1 cellular context compared by ENCODE assay signal in the genomic region with DNA sequence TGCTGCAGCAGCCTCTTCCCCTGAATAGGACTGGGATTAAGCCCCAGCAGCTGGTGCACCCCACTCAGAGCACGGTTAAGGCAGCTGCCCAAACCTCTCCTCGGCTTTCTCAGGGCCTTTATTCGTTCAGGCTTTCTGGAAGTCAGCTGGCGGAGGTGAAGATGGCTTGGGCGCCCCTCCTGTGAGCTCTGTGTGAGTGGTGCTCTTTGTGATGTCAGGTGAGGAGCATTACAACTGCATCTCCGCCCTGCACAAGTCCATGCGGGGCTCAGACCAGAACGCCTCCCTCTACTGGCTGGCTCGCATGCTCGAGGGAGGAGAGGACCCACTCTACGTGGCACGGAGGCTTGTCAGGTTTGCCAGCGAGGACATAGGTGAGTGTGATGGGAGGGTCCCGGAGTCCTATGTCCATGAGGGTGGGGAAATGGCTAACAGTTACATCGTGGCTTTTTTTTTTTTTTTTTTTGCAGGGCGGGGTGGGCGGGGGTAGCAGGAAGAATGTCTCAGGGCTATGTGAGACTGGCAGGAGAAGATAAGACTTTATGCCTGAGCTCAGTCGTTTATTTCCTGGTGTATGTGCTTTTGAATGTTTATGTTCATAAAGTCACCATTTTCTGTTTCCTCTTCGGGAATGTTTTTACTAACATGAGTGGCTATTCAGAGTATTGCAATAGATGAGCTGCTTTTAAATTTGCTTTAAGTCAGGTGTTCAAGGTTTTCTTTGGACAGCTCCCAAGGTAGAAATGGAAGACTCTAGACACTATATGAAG.
TF ChIP-seq lines count a peak whose summit lies in the region.

No MANE protein-coding gene starts in this region.

TF ChIP-seq in K562, 482 proteins besides CTCF, POLR2A, EP300 and RAD21 (continued from another document):
- TF ChIP-seq, protein P1, sequence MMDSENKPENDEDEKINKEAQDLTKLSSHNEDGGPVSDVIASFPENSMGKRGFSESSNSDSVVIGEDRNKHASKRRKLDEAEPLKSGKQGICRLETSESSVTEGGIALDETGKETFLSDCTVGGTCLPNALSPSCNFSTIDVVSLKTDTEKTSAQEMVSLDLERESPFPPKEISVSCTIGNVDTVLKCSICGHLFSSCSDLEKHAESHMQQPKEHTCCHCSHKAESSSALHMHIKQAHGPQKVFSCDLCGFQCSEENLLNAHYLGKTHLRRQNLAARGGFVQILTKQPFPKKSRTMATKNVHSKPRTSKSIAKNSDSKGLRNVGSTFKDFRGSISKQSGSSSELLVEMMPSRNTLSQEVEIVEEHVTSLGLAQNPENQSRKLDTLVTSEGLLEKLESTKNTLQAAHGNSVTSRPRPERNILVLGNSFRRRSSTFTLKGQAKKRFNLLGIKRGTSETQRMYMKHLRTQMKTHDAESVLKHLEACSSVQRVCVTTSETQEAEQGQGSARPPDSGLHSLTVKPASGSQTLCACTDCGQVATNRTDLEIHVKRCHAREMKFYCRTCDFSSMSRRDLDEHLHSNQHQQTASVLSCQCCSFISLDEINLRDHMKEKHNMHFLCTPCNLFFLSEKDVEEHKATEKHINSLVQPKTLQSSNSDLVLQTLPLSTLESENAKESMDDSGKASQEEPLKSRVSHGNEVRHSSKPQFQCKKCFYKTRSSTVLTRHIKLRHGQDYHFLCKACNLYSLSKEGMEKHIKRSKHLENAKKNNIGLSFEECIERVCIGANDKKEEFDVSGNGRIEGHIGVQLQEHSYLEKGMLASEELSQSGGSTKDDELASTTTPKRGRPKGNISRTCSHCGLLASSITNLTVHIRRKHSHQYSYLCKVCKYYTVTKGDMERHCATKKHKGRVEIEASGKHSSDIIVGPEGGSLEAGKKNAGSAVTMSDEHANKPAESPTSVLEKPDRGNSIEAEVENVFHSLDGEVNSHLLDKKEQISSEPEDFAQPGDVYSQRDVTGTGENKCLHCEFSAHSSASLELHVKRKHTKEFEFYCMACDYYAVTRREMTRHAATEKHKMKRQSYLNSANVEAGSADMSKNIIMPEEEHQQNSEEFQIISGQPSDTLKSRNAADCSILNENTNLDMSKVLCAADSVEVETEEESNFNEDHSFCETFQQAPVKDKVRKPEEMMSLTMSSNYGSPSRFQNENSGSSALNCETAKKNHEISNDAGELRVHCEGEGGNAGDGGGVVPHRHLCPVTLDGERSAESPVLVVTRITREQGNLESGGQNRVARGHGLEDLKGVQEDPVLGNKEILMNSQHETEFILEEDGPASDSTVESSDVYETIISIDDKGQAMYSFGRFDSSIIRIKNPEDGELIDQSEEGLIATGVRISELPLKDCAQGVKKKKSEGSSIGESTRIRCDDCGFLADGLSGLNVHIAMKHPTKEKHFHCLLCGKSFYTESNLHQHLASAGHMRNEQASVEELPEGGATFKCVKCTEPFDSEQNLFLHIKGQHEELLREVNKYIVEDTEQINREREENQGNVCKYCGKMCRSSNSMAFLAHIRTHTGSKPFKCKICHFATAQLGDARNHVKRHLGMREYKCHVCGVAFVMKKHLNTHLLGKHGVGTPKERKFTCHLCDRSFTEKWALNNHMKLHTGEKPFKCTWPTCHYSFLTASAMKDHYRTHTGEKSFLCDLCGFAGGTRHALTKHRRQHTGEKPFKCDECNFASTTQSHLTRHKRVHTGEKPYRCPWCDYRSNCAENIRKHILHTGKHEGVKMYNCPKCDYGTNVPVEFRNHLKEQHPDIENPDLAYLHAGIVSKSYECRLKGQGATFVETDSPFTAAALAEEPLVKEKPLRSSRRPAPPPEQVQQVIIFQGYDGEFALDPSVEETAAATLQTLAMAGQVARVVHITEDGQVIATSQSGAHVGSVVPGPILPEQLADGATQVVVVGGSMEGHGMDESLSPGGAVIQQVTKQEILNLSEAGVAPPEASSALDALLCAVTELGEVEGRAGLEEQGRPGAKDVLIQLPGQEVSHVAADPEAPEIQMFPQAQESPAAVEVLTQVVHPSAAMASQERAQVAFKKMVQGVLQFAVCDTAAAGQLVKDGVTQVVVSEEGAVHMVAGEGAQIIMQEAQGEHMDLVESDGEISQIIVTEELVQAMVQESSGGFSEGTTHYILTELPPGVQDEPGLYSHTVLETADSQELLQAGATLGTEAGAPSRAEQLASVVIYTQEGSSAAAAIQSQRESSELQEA (IDR thresholded peaks at IDR 0.05; ENCODE audit: low read depth), result no peak
- TF ChIP-seq ZKSCAN3 (CRISPR knock-in tag; IDR thresholded peaks at IDR 0.05) (no peak), TRIM28 (IDR thresholded peaks at IDR 0.05) (no peak), ZNF316 (IDR thresholded peaks at IDR 0.05) (no peak), RBM17 (IDR thresholded peaks at IDR 0.05; ENCODE audit: borderline replicate concordance, low read depth, low read length) (no peak), ZNF165 (CRISPR knock-in tag; IDR thresholded peaks at IDR 0.05; ENCODE audit: borderline replicate concordance) (no peak), GATAD2A (IDR thresholded peaks at IDR 0.05) (no peak), SP1 (CRISPR knock-in tag; IDR thresholded peaks at IDR 0.05) (no peak)
